In genomic region chr16:3718019-3718391, GRCh38 we compare ENCODE assay signal across 1 cellular context.
TF ChIP-seq lines count a peak whose summit lies in the region.

No MANE protein-coding gene starts in this region.

TF ChIP-seq in GM23338, 12 proteins besides CTCF, POLR2A, EP300 and RAD21 (continued from another document):
- TF ChIP-seq REST (IDR thresholded peaks at IDR 0.05; ENCODE audit: unreplicated experiment) (no peak), CREB1 (CRISPR knock-in tag; IDR thresholded peaks at IDR 0.05; ENCODE audit: low read depth) (no peak), POLR2AphosphoS5 (IDR thresholded peaks at IDR 0.05; ENCODE audit: low read depth) (no peak), NANOG (IDR thresholded peaks at IDR 0.05; ENCODE audit: borderline replicate concordance) (no peak)
